ENCODE assay signal across 27 cellular contexts in genomic region chr2:222292738-222293134, GRCh38. TPM values are rescaled to one million over a fixed set of nuclear protein-coding genes. Genes with fewer than 3 reads are reported as not detected.
DNase-seq lines count a peak whose midpoint lies in the region; ATAC-seq, FAIRE-seq and TF ChIP-seq lines count a peak whose summit lies in the region.
"Had no signal": no experiment of that assay in that cellular context is flagged by ENCODE, and none has a peak within 500 bp of the region (broad histone marks: within the 10 kb centered on the region; RNA-seq: fewer than 3 reads in every experiment).

No MANE protein-coding gene starts in this region.

- FAIRE-seq in astrocyte (lab: Jason Lieb, UNC) = no peak
- FAIRE-seq: A549, H54, HepG2, K562 had no signal

- DNase-seq in astrocyte (ENCODE audit: low read depth) = no peak
- DNase-seq in endodermal cell = peak; percentile 46
- DNase-seq in nephron progenitor cell = no peak
- DNase-seq in NCI-H187 treated with DMSO at 0.1 percent for 48 hours (lab: John Stamatoyannopoulos, UW) = no peak
- no peak for DNase-seq in Karpas-422
- DNase-seq in MG63 = no peak
- no peak for DNase-seq in stimulated activated naive CD8-positive, alpha-beta T cell treated with anti-CD3 and anti-CD28 coated beads, Interleukin-15, amount 100 ng/mL, for 72 hours
- DNase-seq: C1 segment of cervical spinal cord; CD4-positive, alpha-beta memory T cell; COR-L47; DMS53; NCI-H2029 treated with DMSO at 0.1 percent for 48 hours; NCI-H446 treated with DMSO at 0.1 percent for 48 hours; NCI-H526; NCI-H82; NK-92 treated with Interleukin-12 subunit alpha and Interleukin-12 subunit beta, amount 100 ng/mL, for 24 hours; PC-9; SJCRH30 had no signal

- H3K27ac Mint-ChIP-seq in astrocyte (ENCODE audit: unreplicated experiment) (no peak overlapping the region), endodermal cell (no peak overlapping the region), nephron progenitor cell (no peak overlapping the region)
- H3K27ac Mint-ChIP-seq in stimulated activated naive CD8-positive, alpha-beta T cell treated with anti-CD3 and anti-CD28 coated beads, Interleukin-15, amount 100 ng/mL, for 72 hours = no peak overlapping the region

- no peak overlapping the region for H3K4me3 ChIP-seq in astrocyte (ENCODE audit: insufficient read depth, low read depth, low read length)
- H3K4me3 ChIP-seq in endodermal cell (ENCODE audit: low read length) = no peak overlapping the region
- no peak overlapping the region for H3K4me3 ChIP-seq in Karpas-422 (ENCODE audit: low read length)
- H3K4me3 ChIP-seq in MG63 = no peak overlapping the region
- H3K4me3 ChIP-seq: A549, K562, PC-9, SJCRH30 had no signal

- H3K36me3 Mint-ChIP-seq in astrocyte (ENCODE audit: low read depth, unreplicated experiment) (no peaks in the 10 kb centered on the region), endodermal cell (ENCODE audit: low read depth) (no peaks in the 10 kb centered on the region), nephron progenitor cell (ENCODE audit: low read depth) (no peaks in the 10 kb centered on the region)
- H3K36me3 Mint-ChIP-seq: CD4-positive, alpha-beta memory T cell had no signal

- H3K36me3 ChIP-seq in astrocyte (ENCODE audit: insufficient read depth, low read length) (no peaks in the 10 kb centered on the region), endodermal cell (ENCODE audit: control insufficient read depth, insufficient read depth, low read length) (no peaks in the 10 kb centered on the region), Karpas-422 (ENCODE audit: insufficient read depth, low read length) (no peaks in the 10 kb centered on the region), MG63 (peaks cover 32% of the 10 kb centered on the region)

- H3K4me3 Mint-ChIP-seq in astrocyte (ENCODE audit: unreplicated experiment) (no peak overlapping the region), endodermal cell (no peak overlapping the region), nephron progenitor cell (peak overlapping the region; percentile 80)
- no peak overlapping the region for H3K4me3 Mint-ChIP-seq in stimulated activated naive CD8-positive, alpha-beta T cell treated with anti-CD3 and anti-CD28 coated beads, Interleukin-15, amount 100 ng/mL, for 72 hours

- ATAC-seq in stimulated activated naive CD8-positive, alpha-beta T cell treated with anti-CD3 and anti-CD28 coated beads, Interleukin-15, amount 100 ng/mL, for 72 hours = no peak
- ATAC-seq: HepG2, K562, Right ventricle myocardium inferior, SK-N-SH treated with all-trans-retinoic acid at 6 μM for 48 hours had no signal

- H3K4me2 ChIP-seq in astrocyte (ENCODE audit: low read length) (peak overlapping the region; percentile 87), Karpas-422 (ENCODE audit: low read depth, low read length, poor library complexity, severe bottlenecking) (no peak overlapping the region)
- H3K4me2 ChIP-seq: A549, PC-9 had no signal

- peak overlapping the region; percentile 85 for H3K9ac ChIP-seq in astrocyte (ENCODE audit: low read length)
- no peak overlapping the region for H3K9ac ChIP-seq in endodermal cell (ENCODE audit: extremely low read depth, low read length, poor library complexity, severe bottlenecking)
- H3K9ac ChIP-seq in Karpas-422 (ENCODE audit: low read length) = no peak overlapping the region

- H3K9me2 ChIP-seq in Karpas-422 (replicated peaks; ENCODE audit: insufficient read depth, low read length) = no peaks in the 10 kb centered on the region

- peaks cover 12% of the 10 kb centered on the region for H3K4me1 ChIP-seq in astrocyte (ENCODE audit: insufficient read depth, low read length)
- peaks cover 5% of the 10 kb centered on the region for H3K4me1 ChIP-seq in endodermal cell (ENCODE audit: control insufficient read depth, insufficient read depth, low read length)
- H3K4me1 ChIP-seq in Karpas-422 (ENCODE audit: low read length) = no peaks in the 10 kb centered on the region
- H3K4me1 ChIP-seq: SJCRH30 had no signal

- H3K9me3 Mint-ChIP-seq in astrocyte (ENCODE audit: unreplicated experiment) = peaks cover 12% of the 10 kb centered on the region
- no peaks in the 10 kb centered on the region for H3K9me3 Mint-ChIP-seq in endodermal cell
- no peaks in the 10 kb centered on the region for H3K9me3 Mint-ChIP-seq in nephron progenitor cell
- no peaks in the 10 kb centered on the region for H3K9me3 Mint-ChIP-seq in stimulated activated naive CD8-positive, alpha-beta T cell treated with anti-CD3 and anti-CD28 coated beads, Interleukin-15, amount 100 ng/mL, for 72 hours

- H3K9me3 ChIP-seq in astrocyte (ENCODE audit: insufficient read depth, low read depth, low read length) (no peaks in the 10 kb centered on the region), endodermal cell (ENCODE audit: control insufficient read depth, low read length) (no peaks in the 10 kb centered on the region), Karpas-422 (ENCODE audit: low read length) (no peaks in the 10 kb centered on the region), MG63 (no peaks in the 10 kb centered on the region)
- H3K9me3 ChIP-seq: A549, SJCRH30 had no signal

- no peak for TF ChIP-seq CTCF in astrocyte (IDR thresholded peaks at IDR 0.05; ENCODE audit: insufficient read depth, low read depth, low read length)
- no peak for TF ChIP-seq CTCF in endodermal cell (conservative IDR thresholded peaks at IDR 0.05)
- TF ChIP-seq CTCF in nephron progenitor cell (IDR thresholded peaks at IDR 0.05) = no peak

- no peak overlapping the region for H3K27ac ChIP-seq in astrocyte (ENCODE audit: low read depth, low read length)
- H3K27ac ChIP-seq in endodermal cell (ENCODE audit: low read depth, low read length) = peak overlapping the region; percentile 91
- H3K27ac ChIP-seq in Karpas-422 (ENCODE audit: low read length) = no peak overlapping the region
- H3K27ac ChIP-seq: A549, PC-9, SJCRH30 had no signal

- H4K20me1 ChIP-seq in astrocyte (ENCODE audit: insufficient read depth, low read length) (peaks cover 6% of the 10 kb centered on the region), Karpas-422 (ENCODE audit: insufficient read depth, low read depth, low read length) (no peaks in the 10 kb centered on the region)

- H2AFZ ChIP-seq in astrocyte (ENCODE audit: low read depth, low read length) = no peak overlapping the region
- H2AFZ ChIP-seq in Karpas-422 (ENCODE audit: low read length) = no peak overlapping the region
- H2AFZ ChIP-seq: PC-9 had no signal

- 40% methylated on average over 4 of the region's 4 CpGs; no CpG with 5 or more reads in 1 of the 2 experiments for WGBS in endodermal cell (ENCODE audit: insufficient coverage in 1 of 2, insufficient read length in 1 of 2), 2 experiments

- H3K27me3 ChIP-seq in astrocyte (ENCODE audit: insufficient read depth, low read length) = peaks cover 57% of the 10 kb centered on the region
- H3K27me3 ChIP-seq in endodermal cell (ENCODE audit: control insufficient read depth, insufficient read depth, low read length, poor library complexity, severe bottlenecking) = peaks cover 100% of the 10 kb centered on the region
- H3K27me3 ChIP-seq in Karpas-422 (ENCODE audit: low read length) = no peaks in the 10 kb centered on the region
- no peaks in the 10 kb centered on the region for H3K27me3 ChIP-seq in MG63
- H3K27me3 ChIP-seq: SJCRH30 had no signal

- H3K79me2 ChIP-seq in astrocyte (ENCODE audit: insufficient read depth, low read length) (peaks cover 33% of the 10 kb centered on the region), Karpas-422 (ENCODE audit: low read length) (no peaks in the 10 kb centered on the region)

- no peaks in the 10 kb centered on the region for H3K4me1 Mint-ChIP-seq in astrocyte (ENCODE audit: low read depth, unreplicated experiment)
- peaks cover 50% of the 10 kb centered on the region for H3K4me1 Mint-ChIP-seq in endodermal cell
- H3K4me1 Mint-ChIP-seq in nephron progenitor cell = peaks cover 100% of the 10 kb centered on the region
- peaks cover 42% of the 10 kb centered on the region for H3K4me1 Mint-ChIP-seq in stimulated activated naive CD8-positive, alpha-beta T cell treated with anti-CD3 and anti-CD28 coated beads, Interleukin-15, amount 100 ng/mL, for 72 hours

- peaks cover 95% of the 10 kb centered on the region for H3K27me3 Mint-ChIP-seq in astrocyte (ENCODE audit: low read depth, unreplicated experiment)
- peaks cover 98% of the 10 kb centered on the region for H3K27me3 Mint-ChIP-seq in endodermal cell (ENCODE audit: insufficient read depth)
- H3K27me3 Mint-ChIP-seq in nephron progenitor cell (ENCODE audit: low read depth, poor library complexity) = peaks cover 60% of the 10 kb centered on the region
- peaks cover 100% of the 10 kb centered on the region for H3K27me3 Mint-ChIP-seq in stimulated activated naive CD8-positive, alpha-beta T cell treated with anti-CD3 and anti-CD28 coated beads, Interleukin-15, amount 100 ng/mL, for 72 hours

RNA-seq across cellular contexts. Expression of gene PAX3, which starts 6.1 kb away (rescaled TPM):
- not detected in 2 replicates for total RNA-seq in astrocyte
- total RNA-seq in endodermal cell = not detected
- polyA plus RNA-seq in endodermal cell (2013, experiment 1 of 2) = 89.3 TPM
- polyA plus RNA-seq in endodermal cell (2013, experiment 2 of 2) = 69.3 TPM
- total RNA-seq in Karpas-422 (2014; rRNA removed; shearing (Covaris generic); ENCODE audit: low replicate concordance) = not detected in 2 replicates
- total RNA-seq in MG63 (2014; rRNA removed; shearing (Covaris generic); ENCODE audit: low replicate concordance) = 9.4 and 15.2 TPM in 2 replicates
- total RNA-seq: CD4-positive, alpha-beta memory T cell; G401; HepG2; HT1080; K562; MCF 10A; PC-9; Right ventricle myocardium inferior had no signal
- polyA plus RNA-seq: A549; CD4-positive, alpha-beta memory T cell; K562 had no signal
